ENCODE assay signal across 16 cellular contexts in genomic region chr4:6912412-6912811, GRCh38. TPM values are rescaled to one million over a fixed set of nuclear protein-coding genes. Genes with fewer than 3 reads are reported as not detected.
DNase-seq lines count a peak whose midpoint lies in the region; ATAC-seq and TF ChIP-seq lines count a peak whose summit lies in the region.
"Had no signal": no experiment of that assay in that cellular context is flagged by ENCODE, and none has a peak within 500 bp of the region (broad histone marks: within the 10 kb centered on the region; RNA-seq: fewer than 3 reads in every experiment).

No MANE protein-coding gene starts in this region.

- no peak for TF ChIP-seq CTCF in gastroesophageal sphincter (IDR thresholded peaks at IDR 0.05)

- H3K27ac Mint-ChIP-seq in activated naive CD4-positive, alpha-beta T cell treated with anti-CD3 and anti-CD28 coated beads, Interleukin-2, amount 10 ng/mL, durations not matched to agents 7 days and 5 days: no peak overlapping the region
- H3K27ac Mint-ChIP-seq in activated naive CD4-positive, alpha-beta T cell treated with anti-CD3 and anti-CD28 coated beads for 36 hours: no peak overlapping the region
- H3K27ac Mint-ChIP-seq in T-cell (peak overlapping the region; percentile 62 to 77), immature natural killer cell (peak overlapping the region in 1 of 6 donors; percentile 6)
- peak overlapping the region; percentile 26 for H3K27ac Mint-ChIP-seq in stimulated activated effector memory CD8-positive, alpha-beta T cell treated with anti-CD3 and anti-CD28 coated beads, Interleukin-12 subunit alpha, Interleukin-12 subunit beta, amount 100 ng/mL, for 72 hours

- WGBS in gastroesophageal sphincter (ENCODE audit: low coverage in 1 of 2), 2 donors: 44 to 59% methylated on average over 3 to 4 of the region's 5 CpGs

- peaks cover 10% of the 10 kb centered on the region for H3K27me3 Mint-ChIP-seq in activated naive CD4-positive, alpha-beta T cell treated with anti-CD3 and anti-CD28 coated beads, Interleukin-2, amount 10 ng/mL, durations not matched to agents 7 days and 5 days
- H3K27me3 Mint-ChIP-seq in activated naive CD4-positive, alpha-beta T cell treated with anti-CD3 and anti-CD28 coated beads for 36 hours (ENCODE audit: low read depth): peaks cover 3% of the 10 kb centered on the region
- no peaks in the 10 kb centered on the region for H3K27me3 Mint-ChIP-seq in T-cell
- peaks cover 6 to 10% (median 9%) of the 10 kb centered on the region in 3 donors for H3K27me3 Mint-ChIP-seq in immature natural killer cell (ENCODE audit: low read depth in 3 of 3)

- intact Hi-C loops in activated naive CD4-positive, alpha-beta T cell treated with anti-CD3 and anti-CD28 coated beads for 36 hours (cut with micrococcal nuclease): no loop called here

- peak overlapping the region in 2 of 4 donors; percentile 9 to 100 for H3K27ac ChIP-seq in gastroesophageal sphincter
- H3K27ac ChIP-seq: RWPE1 had no signal

- H3K4me1 Mint-ChIP-seq in activated naive CD4-positive, alpha-beta T cell treated with anti-CD3 and anti-CD28 coated beads, Interleukin-2, amount 10 ng/mL, durations not matched to agents 7 days and 5 days: peaks cover 74% of the 10 kb centered on the region
- H3K4me1 Mint-ChIP-seq in activated naive CD4-positive, alpha-beta T cell treated with anti-CD3 and anti-CD28 coated beads for 36 hours (ENCODE audit: low read depth): peaks cover 60% of the 10 kb centered on the region
- H3K4me1 Mint-ChIP-seq in T-cell (peaks cover 75 to 84% (median 79%) of the 10 kb centered on the region in 3 donors), immature natural killer cell (peaks cover 54 to 63% of the 10 kb centered on the region in 2 donors)
- peaks cover 76% of the 10 kb centered on the region for H3K4me1 Mint-ChIP-seq in stimulated activated effector memory CD8-positive, alpha-beta T cell treated with anti-CD3 and anti-CD28 coated beads, Interleukin-12 subunit alpha, Interleukin-12 subunit beta, amount 100 ng/mL, for 72 hours

- CTCF ChIA-PET in activated naive CD4-positive, alpha-beta T cell treated with anti-CD3 and anti-CD28 coated beads, Interleukin-2, amount 10 ng/mL, durations not matched to agents 7 days and 5 days (lab: Charles Lee): interaction anchor here (0.9 to 3.3 kb wide), 6 partner anchors 13 to 74 kb away, joined by 3 to 16 read pairs (median 4); no protein-coding TSS in a partner anchor
- CTCF ChIA-PET in activated naive CD4-positive, alpha-beta T cell treated with anti-CD3 and anti-CD28 coated beads for 36 hours (lab: Charles Lee): interaction anchor here (0.6 to 2.9 kb wide), 12 partner anchors 10 to 159 kb away, joined by 3 to 14 read pairs (median 5); partner anchors contain the start of gene GRPEL1
- CTCF ChIA-PET in T-cell (lab: Charles Lee): interaction anchor here in 1 of 2 donors (0.6 to 1.5 kb wide), 3 partner anchors 13 to 225 kb away, joined by 3 to 5 read pairs (median 4); no protein-coding TSS in a partner anchor

- ATAC-seq in T-cell (replicated peaks in 1 of 4) (no peak), gastroesophageal sphincter (no peak)
- no peak for ATAC-seq in stimulated activated effector memory CD8-positive, alpha-beta T cell treated with anti-CD3 and anti-CD28 coated beads, Interleukin-12 subunit alpha, Interleukin-12 subunit beta, amount 100 ng/mL, for 72 hours
- ATAC-seq: stimulated activated memory B cell treated with anti-CD40 and anti-IgM and Interleukin-4, amounts not matched to agents 10 μg/mL and 1 μg/mL and 100 μg/mL, for 72 hours had no signal

- H3K36me3 Mint-ChIP-seq in activated naive CD4-positive, alpha-beta T cell treated with anti-CD3 and anti-CD28 coated beads, Interleukin-2, amount 10 ng/mL, durations not matched to agents 7 days and 5 days: peaks cover 7% of the 10 kb centered on the region
- H3K36me3 Mint-ChIP-seq in activated naive CD4-positive, alpha-beta T cell treated with anti-CD3 and anti-CD28 coated beads for 36 hours (ENCODE audit: low read depth): peaks cover 5% of the 10 kb centered on the region
- H3K36me3 Mint-ChIP-seq in T-cell: no peaks in the 10 kb centered on the region
- H3K36me3 Mint-ChIP-seq in immature natural killer cell: peaks cover 0 to 4% (median 0%) of the 10 kb centered on the region in 3 donors
- peaks cover 15% of the 10 kb centered on the region for H3K36me3 Mint-ChIP-seq in stimulated activated effector memory CD8-positive, alpha-beta T cell treated with anti-CD3 and anti-CD28 coated beads, Interleukin-12 subunit alpha, Interleukin-12 subunit beta, amount 100 ng/mL, for 72 hours
- H3K36me3 Mint-ChIP-seq: stimulated activated memory B cell treated with anti-CD40 and anti-IgM and Interleukin-4, amounts not matched to agents 10 μg/mL and 1 μg/mL and 100 μg/mL, for 72 hours had no signal

- H3K9me3 ChIP-seq in gastroesophageal sphincter: no peaks in the 10 kb centered on the region

- peak overlapping the region; percentile 47 for H3K4me3 Mint-ChIP-seq in activated naive CD4-positive, alpha-beta T cell treated with anti-CD3 and anti-CD28 coated beads, Interleukin-2, amount 10 ng/mL, durations not matched to agents 7 days and 5 days
- no peak overlapping the region for H3K4me3 Mint-ChIP-seq in activated naive CD4-positive, alpha-beta T cell treated with anti-CD3 and anti-CD28 coated beads for 36 hours
- H3K4me3 Mint-ChIP-seq in T-cell (peak overlapping the region; percentile 38 to 73 (median 64)), immature natural killer cell (peak overlapping the region; percentile 41 to 79 (median 61))
- H3K4me3 Mint-ChIP-seq in stimulated activated effector memory CD8-positive, alpha-beta T cell treated with anti-CD3 and anti-CD28 coated beads, Interleukin-12 subunit alpha, Interleukin-12 subunit beta, amount 100 ng/mL, for 72 hours: peak overlapping the region; percentile 19

- TF ChIP-seq EP300 in gastroesophageal sphincter (IDR thresholded peaks at IDR 0.05): no peak

- H3K4me3 ChIP-seq in gastroesophageal sphincter: no peak overlapping the region

- POLR2A ChIA-PET in T-cell (lab: Charles Lee): interaction anchor here in 1 of 2 donors (0.5 kb wide), 1 partner anchor 29 kb away, joined by 3 read pairs; no protein-coding TSS in a partner anchor

- H3K9me3 Mint-ChIP-seq in activated naive CD4-positive, alpha-beta T cell treated with anti-CD3 and anti-CD28 coated beads, Interleukin-2, amount 10 ng/mL, durations not matched to agents 7 days and 5 days: no peaks in the 10 kb centered on the region
- H3K9me3 Mint-ChIP-seq in activated naive CD4-positive, alpha-beta T cell treated with anti-CD3 and anti-CD28 coated beads for 36 hours: no peaks in the 10 kb centered on the region
- H3K9me3 Mint-ChIP-seq in T-cell (no peaks in the 10 kb centered on the region), immature natural killer cell (no peaks in the 10 kb centered on the region)
- H3K9me3 Mint-ChIP-seq in stimulated activated effector memory CD8-positive, alpha-beta T cell treated with anti-CD3 and anti-CD28 coated beads, Interleukin-12 subunit alpha, Interleukin-12 subunit beta, amount 100 ng/mL, for 72 hours: no peaks in the 10 kb centered on the region
- H3K9me3 Mint-ChIP-seq: stimulated activated memory B cell treated with anti-CD40 and anti-IgM and Interleukin-4, amounts not matched to agents 10 μg/mL and 1 μg/mL and 100 μg/mL, for 72 hours had no signal

- H3K4me1 ChIP-seq in gastroesophageal sphincter: peaks cover 3 to 87% (median 36%) of the 10 kb centered on the region in 3 donors

- DNase-seq in activated naive CD4-positive, alpha-beta T cell treated with anti-CD3 and anti-CD28 coated beads, Interleukin-2, amount 10 ng/mL, durations not matched to agents 7 days and 5 days: no peak
- no peak for DNase-seq in activated naive CD4-positive, alpha-beta T cell treated with anti-CD3 and anti-CD28 coated beads for 36 hours
- no peak for DNase-seq in T-cell
- no peak for DNase-seq in immature natural killer cell
- no peak for DNase-seq in stimulated activated effector memory CD8-positive, alpha-beta T cell treated with anti-CD3 and anti-CD28 coated beads, Interleukin-12 subunit alpha, Interleukin-12 subunit beta, amount 100 ng/mL, for 72 hours (ENCODE audit: low spot score in 2 of 2)
- no peak for DNase-seq in RPMI8226
- DNase-seq in stimulated activated CD4-positive, alpha-beta T cell treated with anti-CD3 and anti-CD28 coated beads, Interleukin-4, amount 100 ng/mL, for 1 hour: no peak
- DNase-seq: activated CD8-positive, alpha-beta memory T cell treated with anti-CD3 and anti-CD28 coated beads, Interleukin-2, amount 50 U/mL, for 48 hours; DMS79 treated with DMSO at 0.1 percent for 48 hours; NCI-H1436; NCI-H510A treated with DMSO at 0.1 percent for 48 hours; retina; stimulated activated CD4-positive, alpha-beta T cell treated with anti-CD3 and anti-CD28 coated beads, Interleukin-4, amount 100 ng/mL, for 24 hours had no signal

- no peak for TF ChIP-seq POLR2A in gastroesophageal sphincter (IDR thresholded peaks at IDR 0.05)

- H3K27me3 ChIP-seq in gastroesophageal sphincter: no peaks in the 10 kb centered on the region

- H3K36me3 ChIP-seq in gastroesophageal sphincter: no peaks in the 10 kb centered on the region

RNA-seq across cellular contexts. Expression of gene TBC1D14, which starts 2.8 kb away (rescaled TPM):
- total RNA-seq in activated naive CD4-positive, alpha-beta T cell treated with anti-CD3 and anti-CD28 coated beads for 36 hours: 10 to 100 TPM; 23.6 to 24.6 TPM
- 10 to 100 TPM; 44.2 to 73.8 (median 62.3) TPM for total RNA-seq in T-cell
- polyA plus RNA-seq in immature natural killer cell: 10 to 100 TPM; 25.6 to 39.8 (median 26.6) TPM
- total RNA-seq in gastroesophageal sphincter: 10 to 100 TPM; 42.5 to 54.2 (median 45.0) TPM

Comparison
In these comparisons a context has a peak if more than half of its experiments do, and no peak if none do; other contexts are left out.
1. H3K27ac Mint-ChIP-seq: peak in T-cell (2 of 2) and stimulated activated effector memory CD8-positive, alpha-beta T cell treated with anti-CD3 and anti-CD28 coated beads, Interleukin-12 subunit alpha, Interleukin-12 subunit beta, amount 100 ng/mL, for 72 hours (single experiment); none in activated naive CD4-positive, alpha-beta T cell treated with anti-CD3 and anti-CD28 coated beads, Interleukin-2, amount 10 ng/mL, durations not matched to agents 7 days and 5 days (single experiment) and activated naive CD4-positive, alpha-beta T cell treated with anti-CD3 and anti-CD28 coated beads for 36 hours (single experiment).